Comparison of ENCODE assay signal across 13 cellular contexts in genomic region chr4:173518419-173519102, GRCh38. TPM values are rescaled to one million over a fixed set of nuclear protein-coding genes. Genes with fewer than 3 reads are reported as not detected.
DNase-seq lines count a peak whose midpoint lies in the region; ATAC-seq, FAIRE-seq and TF ChIP-seq lines count a peak whose summit lies in the region.
"Had no signal": no experiment of that assay in that cellular context is flagged by ENCODE, and none has a peak within 500 bp of the region (broad histone marks: within the 10 kb centered on the region; RNA-seq: fewer than 3 reads in every experiment).

No MANE protein-coding gene starts in this region.

- H3K36me3 ChIP-seq in H1 (ENCODE audit: control insufficient read depth in 2 of 4, insufficient read depth in 4 of 4, low read length in 3 of 4) (no peaks in the 10 kb centered on the region; a peak in 1 of 8 replicates), tibial artery (no peaks in the 10 kb centered on the region)

- peak overlapping the region; percentile 58 for H3K27ac Mint-ChIP-seq in activated naive CD4-positive, alpha-beta T cell treated with anti-CD3 and anti-CD28 coated beads, Interleukin-2, amount 10 ng/mL, durations not matched to agents 7 days and 5 days
- H3K27ac Mint-ChIP-seq in mesothelial cell of epicardium: peak overlapping the region; percentile 97
- H3K27ac Mint-ChIP-seq: natural killer cell had no signal

- no peak overlapping the region for H2AFZ ChIP-seq in H1 (ENCODE audit: low read length)

- no peak overlapping the region for H4K8ac ChIP-seq in H1 (ENCODE audit: extremely low read depth, insufficient read depth, low read length)

- DNase-seq in activated naive CD4-positive, alpha-beta T cell treated with anti-CD3 and anti-CD28 coated beads, Interleukin-2, amount 10 ng/mL, durations not matched to agents 7 days and 5 days: no peak
- no peak for DNase-seq in activated naive CD4-positive, alpha-beta T cell (lab: John Stamatoyannopoulos, UW)
- DNase-seq in H1 (ENCODE audit: low read depth in 1 of 2, low spot score in 2 of 2) (peak in 1 of 2 experiments; percentile 64), mesothelial cell of epicardium (ENCODE audit: low spot score in 2 of 2, unreplicated experiment in 2 of 2) (peak in 1 of 2 experiments; percentile 53), tibial artery (peak in 1 of 2 donors; percentile 70), amygdala (lab: John Stamatoyannopoulos, UW) (no peak), AG20443 (ENCODE audit: low spot score) (no peak)
- DNase-seq: ACHN, natural killer cell, NCI-H1417 treated with DMSO at 0.1 percent for 48 hours, NCI-H510A treated with DMSO at 0.1 percent for 48 hours had no signal

- H3K18ac ChIP-seq in H1 (ENCODE audit: extremely low read depth, low read length): no peak overlapping the region; the same call in 1 of the 2 replicates

- H2BK15ac ChIP-seq in H1 (ENCODE audit: low read length): no peak overlapping the region

- no peak for TF ChIP-seq CTCF in H1 (IDR thresholded peaks at IDR 0.05; ENCODE audit: control extremely low read depth in 1 of 3, insufficient read depth in 1 of 3, low read depth in 1 of 3, low read length in 3 of 3)
- TF ChIP-seq CTCF in mesothelial cell of epicardium (IDR thresholded peaks at IDR 0.05; ENCODE audit: unreplicated experiment): no peak
- no peak for TF ChIP-seq CTCF in tibial artery (IDR thresholded peaks at IDR 0.05)

- no peak overlapping the region for H3K14ac ChIP-seq in H1 (ENCODE audit: insufficient read length)

- ATAC-seq in GM19463 (IDR thresholded peaks at IDR 0.05; ENCODE audit: unreplicated experiment): no peak
- ATAC-seq: natural killer cell had no signal

- H3K4me1 ChIP-seq in H1 (replicated peaks in 1 of 4; ENCODE audit: control insufficient read depth in 3 of 4, insufficient read depth in 4 of 4, low read length in 3 of 4): peaks cover 8 to 29% (median 23%) of the 10 kb centered on the region in 4 experiments
- peaks cover 0 to 60% (median 28%) of the 10 kb centered on the region in 4 donors for H3K4me1 ChIP-seq in tibial artery

- no peak for TF ChIP-seq RAD21 in H1 (IDR thresholded peaks at IDR 0.05 in 1 of 2, conservative IDR thresholded peaks at IDR 0.05 in 1 of 2; ENCODE audit: low read depth in 2 of 2, low read length in 2 of 2)

- no peak overlapping the region for H2BK5ac ChIP-seq in H1 (ENCODE audit: low read depth, low read length)

- peaks cover 14 to 42% of the 10 kb centered on the region in 2 experiments for H4K20me1 ChIP-seq in H1 (replicated peaks in 1 of 2; ENCODE audit: control insufficient read depth in 1 of 2, insufficient read depth in 2 of 2, low read length in 2 of 2)

- no peak overlapping the region for H2AK5ac ChIP-seq in H1 (ENCODE audit: low read depth, low read length)

- no peak overlapping the region; a peak in 1 of 7 replicates for H3K9ac ChIP-seq in H1 (replicated peaks in 1 of 4; ENCODE audit: extremely low read depth in 1 of 4, low read depth in 3 of 4, low read length in 3 of 4)

- peaks cover 3% of the 10 kb centered on the region; the same call in 1 of the 2 replicates for H3K23me2 ChIP-seq in H1 (ENCODE audit: low read depth, low read length)

- no peak overlapping the region for H2BK120ac ChIP-seq in H1 (replicated peaks; ENCODE audit: low read depth, low read length)

- H3K4me1 Mint-ChIP-seq in activated naive CD4-positive, alpha-beta T cell treated with anti-CD3 and anti-CD28 coated beads, Interleukin-2, amount 10 ng/mL, durations not matched to agents 7 days and 5 days: peaks cover 5% of the 10 kb centered on the region
- peaks cover 80% of the 10 kb centered on the region for H3K4me1 Mint-ChIP-seq in mesothelial cell of epicardium

- H3K4me2 ChIP-seq in H1 (ENCODE audit: insufficient read depth in 1 of 2, low read depth in 2 of 2, low read length in 2 of 2): peak overlapping the region; percentile 61 to 72

- no peak overlapping the region for H4K91ac ChIP-seq in H1 (replicated peaks; ENCODE audit: insufficient read length, low read length)

- no peaks in the 10 kb centered on the region for H3K79me1 ChIP-seq in H1 (ENCODE audit: low read depth, low read length)

- 4% methylated on average over 36 of the region's 42 CpGs; no CpG with 5 or more reads in 1 of the 2 experiments for WGBS in H1 (ENCODE audit: extremely low coverage in 1 of 2, insufficient coverage in 1 of 2, insufficient read length in 1 of 2, insufficient replicate concordance in 2 of 2, low coverage in 1 of 2, low lambda C conversion rate in 2 of 2, missing lambda C conversion rate in 1 of 2), 2 experiments

- no peak overlapping the region for H2BK12ac ChIP-seq in H1 (ENCODE audit: low read depth, low read length)

- H3K4ac ChIP-seq in H1 (replicated peaks; ENCODE audit: insufficient read length, low read depth, low read length): no peak overlapping the region

- POLR2A ChIA-PET in H1 (lab: Charles Lee; ENCODE audit: partially characterized antibody): interaction anchor here (1.6 kb wide), 1 partner anchor 10 kb away, joined by 4 read pairs; no protein-coding TSS in a partner anchor

- TF ChIP-seq EP300 in H1 (IDR thresholded peaks at IDR 0.05; ENCODE audit: borderline replicate concordance in 1 of 2, low read depth in 2 of 2, low read length in 2 of 2): no peak

- H2BK20ac ChIP-seq in H1 (ENCODE audit: low read length): no peak overlapping the region

- H3K36me3 Mint-ChIP-seq in activated naive CD4-positive, alpha-beta T cell treated with anti-CD3 and anti-CD28 coated beads, Interleukin-2, amount 10 ng/mL, durations not matched to agents 7 days and 5 days: peaks cover 17% of the 10 kb centered on the region
- H3K36me3 Mint-ChIP-seq in mesothelial cell of epicardium: no peaks in the 10 kb centered on the region

- no peak overlapping the region for H4K5ac ChIP-seq in H1 (ENCODE audit: insufficient read length, low read depth, low read length)

- no peak overlapping the region for H3K23ac ChIP-seq in H1 (ENCODE audit: insufficient read length)

- no peak for FAIRE-seq in H1 (lab: Jason Lieb, UNC)

- H3K4me3 Mint-ChIP-seq in activated naive CD4-positive, alpha-beta T cell treated with anti-CD3 and anti-CD28 coated beads, Interleukin-2, amount 10 ng/mL, durations not matched to agents 7 days and 5 days: no peak overlapping the region
- peak overlapping the region; percentile 71 for H3K4me3 Mint-ChIP-seq in mesothelial cell of epicardium
- H3K4me3 Mint-ChIP-seq: natural killer cell had no signal

- no peak overlapping the region for H3K27ac ChIP-seq in H1 (ENCODE audit: low read depth, low read length)
- H3K27ac ChIP-seq in tibial artery: peak overlapping the region; percentile 97 to 99

- intact Hi-C loops in tibial artery (cut with DNase I; ENCODE audit: low total_unique reads): no loop called here

- peaks cover 97% of the 10 kb centered on the region for H3K27me3 Mint-ChIP-seq in activated naive CD4-positive, alpha-beta T cell treated with anti-CD3 and anti-CD28 coated beads, Interleukin-2, amount 10 ng/mL, durations not matched to agents 7 days and 5 days
- H3K27me3 Mint-ChIP-seq in mesothelial cell of epicardium (ENCODE audit: low read depth): peaks cover 9% of the 10 kb centered on the region

- no peak overlapping the region for H3K56ac ChIP-seq in H1 (replicated peaks; ENCODE audit: insufficient read length, low read depth, low read length)

- peaks cover 3% of the 10 kb centered on the region for H3K9me3 Mint-ChIP-seq in activated naive CD4-positive, alpha-beta T cell treated with anti-CD3 and anti-CD28 coated beads, Interleukin-2, amount 10 ng/mL, durations not matched to agents 7 days and 5 days
- no peaks in the 10 kb centered on the region for H3K9me3 Mint-ChIP-seq in mesothelial cell of epicardium

- H3K4me3 ChIP-seq in H1 (ENCODE audit: extremely low read depth in 1 of 4, insufficient read depth in 2 of 4, low read depth in 3 of 4, low read length in 4 of 4) (peak overlapping the region in 1 of 4 experiments; percentile 51; a peak in 2 of 8 replicates), tibial artery (peak overlapping the region; percentile 40 to 42)

- H3K79me2 ChIP-seq in H1 (ENCODE audit: control insufficient read depth in 1 of 2, insufficient read depth in 2 of 2, low read length in 2 of 2): no peaks in the 10 kb centered on the region

- H3K9me3 ChIP-seq in H1 (ENCODE audit: insufficient read depth in 2 of 2, low read depth in 1 of 2, low read length in 1 of 2) (no peaks in the 10 kb centered on the region), tibial artery (no peaks in the 10 kb centered on the region)

- CTCF ChIA-PET in activated naive CD4-positive, alpha-beta T cell treated with anti-CD3 and anti-CD28 coated beads, Interleukin-2, amount 10 ng/mL, durations not matched to agents 7 days and 5 days (lab: Charles Lee): no interaction called here
- CTCF ChIA-PET in H1 (lab: Charles Lee; ENCODE audit: partially characterized antibody): interaction anchor here (0.8 to 1.9 kb wide), 9 partner anchors 9 to 98 kb away, joined by 3 to 10 read pairs (median 6); partner anchors contain the start of gene HAND2

- H3K27me3 ChIP-seq in H1 (replicated peaks in 1 of 4; ENCODE audit: control insufficient read depth in 3 of 4, extremely low read depth in 1 of 4, insufficient read depth in 3 of 4, low read length in 3 of 4) (peaks cover 97 to 100% (median 100%) of the 10 kb centered on the region in 4 experiments), tibial artery (no peaks in the 10 kb centered on the region)

- TF ChIP-seq POLR2A in H1 (IDR thresholded peaks at IDR 0.05; ENCODE audit: control extremely low read depth in 1 of 2, low read depth in 2 of 2, low read length in 2 of 2): no peak

TF ChIP-seq in H1, 55 proteins besides CTCF, POLR2A, EP300 and RAD21 (continues in another document):
- TF ChIP-seq SIRT6 (IDR thresholded peaks at IDR 0.05; ENCODE audit: low read length) (no peak), POU5F1 (IDR thresholded peaks at IDR 0.05; ENCODE audit: low read depth, low read length) (no peak), TBP (IDR thresholded peaks at IDR 0.05; ENCODE audit: low read depth, low read length) (no peak), CEBPB (IDR thresholded peaks at IDR 0.05; ENCODE audit: low read depth, low read length) (no peak), RNF2 (IDR thresholded peaks at IDR 0.05; ENCODE audit: borderline replicate concordance, low read depth, low read length, missing control alignments, poor library complexity, severe bottlenecking) (peak; percentile 91), EZH2 (IDR thresholded peaks at IDR 0.05; ENCODE audit: low read depth, low read length, severe bottlenecking) (peak; percentile 38)

RNA-seq across cellular contexts. Expression of gene HAND2, which starts 11.5 kb away (rescaled TPM):
- not detected in 2 replicates for total RNA-seq in H1 (2021; fragmentation: NEBNext Ultra II Directional; extraction: Animal tissue kit (Norgen Biotek cat#: 25700))
- 0.05 TPM in 1 of 2 replicates, not detected in the other for polyA plus RNA-seq in H1 (2011; rRNA removed)
- 0.04 TPM for polyA plus RNA-seq in H1 (2011; cell fraction: cytosol; rRNA removed)
- not detected for polyA plus RNA-seq in H1 (2011; cell fraction: nucleus; rRNA removed)
- polyA plus RNA-seq in H1 (2012, experiment 1 of 2): 0.05 to 0.37 TPM in 2 of 4 replicates, not detected in the others
- 0.47 TPM for polyA plus RNA-seq in H1 (2012, experiment 2 of 2)
- polyA plus RNA-seq in H1 (2013, experiment 1 of 2): 0.04 TPM
- not detected for polyA plus RNA-seq in H1 (2013, experiment 2 of 2)
- polyA minus RNA-seq in H1 (2011; rRNA and poly(A)+ RNA removed): not detected in 2 replicates
- not detected for polyA minus RNA-seq in H1 (2011; cell fraction: cytosol; rRNA and poly(A)+ RNA removed)
- not detected for polyA minus RNA-seq in H1 (2011; cell fraction: nucleus; rRNA and poly(A)+ RNA removed)
- total RNA-seq in mesothelial cell of epicardium: 32.8 to 34.3 TPM (median 33.3 TPM) in 3 replicates
- total RNA-seq: dermis microvascular lymphatic vessel endothelial cell, natural killer cell had no signal

Comparison
In these comparisons a context has a peak if more than half of its experiments do, and no peak if none do; other contexts are left out.
1. RNA of gene HAND2, which starts 11.5 kb away (total RNA-seq): 32.8 to 34.3 TPM in mesothelial cell of epicardium; not detected in H1; every median in the first group is over 10 times any median in the second.